Comparison of ENCODE assay signal across 1 cellular context in the genomic region with DNA sequence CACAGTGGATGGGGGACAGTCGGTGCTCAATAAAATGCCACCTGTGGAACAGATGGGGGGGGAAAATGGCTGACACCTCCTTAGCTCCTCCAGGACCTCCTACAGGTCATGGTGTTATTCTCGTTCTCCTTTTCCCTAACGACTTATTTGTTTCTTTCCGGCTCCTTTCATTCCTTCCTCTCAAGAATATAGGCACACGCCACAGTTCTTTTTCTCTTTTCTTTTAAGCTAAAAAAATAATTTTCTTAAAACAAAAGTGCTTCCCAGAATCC.
A peak's percentile ranks its signal among the peaks of the same experiment; 100 is the strongest.
TF ChIP-seq lines count a peak whose summit lies in the region.

No MANE protein-coding gene starts in this region.

TF ChIP-seq in HepG2, 621 proteins besides CTCF, POLR2A, EP300 and RAD21 (continued from another document and continues in another):
- TF ChIP-seq, protein P1, sequence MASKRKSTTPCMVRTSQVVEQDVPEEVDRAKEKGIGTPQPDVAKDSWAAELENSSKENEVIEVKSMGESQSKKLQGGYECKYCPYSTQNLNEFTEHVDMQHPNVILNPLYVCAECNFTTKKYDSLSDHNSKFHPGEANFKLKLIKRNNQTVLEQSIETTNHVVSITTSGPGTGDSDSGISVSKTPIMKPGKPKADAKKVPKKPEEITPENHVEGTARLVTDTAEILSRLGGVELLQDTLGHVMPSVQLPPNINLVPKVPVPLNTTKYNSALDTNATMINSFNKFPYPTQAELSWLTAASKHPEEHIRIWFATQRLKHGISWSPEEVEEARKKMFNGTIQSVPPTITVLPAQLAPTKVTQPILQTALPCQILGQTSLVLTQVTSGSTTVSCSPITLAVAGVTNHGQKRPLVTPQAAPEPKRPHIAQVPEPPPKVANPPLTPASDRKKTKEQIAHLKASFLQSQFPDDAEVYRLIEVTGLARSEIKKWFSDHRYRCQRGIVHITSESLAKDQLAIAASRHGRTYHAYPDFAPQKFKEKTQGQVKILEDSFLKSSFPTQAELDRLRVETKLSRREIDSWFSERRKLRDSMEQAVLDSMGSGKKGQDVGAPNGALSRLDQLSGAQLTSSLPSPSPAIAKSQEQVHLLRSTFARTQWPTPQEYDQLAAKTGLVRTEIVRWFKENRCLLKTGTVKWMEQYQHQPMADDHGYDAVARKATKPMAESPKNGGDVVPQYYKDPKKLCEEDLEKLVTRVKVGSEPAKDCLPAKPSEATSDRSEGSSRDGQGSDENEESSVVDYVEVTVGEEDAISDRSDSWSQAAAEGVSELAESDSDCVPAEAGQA (IDR thresholded peaks at IDR 0.05; ENCODE audit: low read depth), result no peak
- TF ChIP-seq, protein P1 (CRISPR knock-in tag; IDR thresholded peaks at IDR 0.05; ENCODE audit: borderline replicate concordance), result 0 out of 2 replicates have a peak, but pooled peaks have one; percentile 10
- TF ChIP-seq ZKSCAN5 (CRISPR knock-in tag; IDR thresholded peaks at IDR 0.05) (no peak), PAWR (CRISPR knock-in tag; IDR thresholded peaks at IDR 0.05; ENCODE audit: borderline replicate concordance) (no peak), ZNF17 (CRISPR knock-in tag; IDR thresholded peaks at IDR 0.05) (no peak), ZNF652 (CRISPR knock-in tag; IDR thresholded peaks at IDR 0.05; ENCODE audit: borderline replicate concordance, low read depth) (no peak), TGIF2 (CRISPR knock-in tag; IDR thresholded peaks at IDR 0.05) (peak; percentile 14; the same call in 1 of the 2 replicates), HNF4A (CRISPR knock-in tag; IDR thresholded peaks at IDR 0.05) (no peak), SAFB2 (CRISPR knock-in tag; IDR thresholded peaks at IDR 0.05; ENCODE audit: borderline replicate concordance, low read depth) (0 out of 2 replicates have a peak, but pooled peaks have one; percentile 2), MIXL1 (CRISPR knock-in tag; IDR thresholded peaks at IDR 0.05) (no peak), YY1 (IDR thresholded peaks at IDR 0.05; ENCODE audit: insufficient read depth, insufficient replicate concordance, low read depth, low read length) (peak; percentile 33), PHB2 (IDR thresholded peaks at IDR 0.05; ENCODE audit: partially characterized antibody) (no peak), HDAC2 (CRISPR knock-in tag; IDR thresholded peaks at IDR 0.05) (no peak), ZFP82 (CRISPR knock-in tag; IDR thresholded peaks at IDR 0.05; ENCODE audit: borderline replicate concordance) (no peak), CEBPG (CRISPR knock-in tag; IDR thresholded peaks at IDR 0.05) (no peak), MED1 (CRISPR knock-in tag; IDR thresholded peaks at IDR 0.05) (no peak), ZFP41 (CRISPR knock-in tag; IDR thresholded peaks at IDR 0.05; ENCODE audit: borderline replicate concordance) (no peak)
- TF ChIP-seq, protein P2, sequence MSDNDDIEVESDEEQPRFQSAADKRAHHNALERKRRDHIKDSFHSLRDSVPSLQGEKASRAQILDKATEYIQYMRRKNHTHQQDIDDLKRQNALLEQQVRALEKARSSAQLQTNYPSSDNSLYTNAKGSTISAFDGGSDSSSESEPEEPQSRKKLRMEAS (IDR thresholded peaks at IDR 0.05), result peak; percentile 11; the same call in 1 of the 2 replicates
- TF ChIP-seq, protein P3, sequence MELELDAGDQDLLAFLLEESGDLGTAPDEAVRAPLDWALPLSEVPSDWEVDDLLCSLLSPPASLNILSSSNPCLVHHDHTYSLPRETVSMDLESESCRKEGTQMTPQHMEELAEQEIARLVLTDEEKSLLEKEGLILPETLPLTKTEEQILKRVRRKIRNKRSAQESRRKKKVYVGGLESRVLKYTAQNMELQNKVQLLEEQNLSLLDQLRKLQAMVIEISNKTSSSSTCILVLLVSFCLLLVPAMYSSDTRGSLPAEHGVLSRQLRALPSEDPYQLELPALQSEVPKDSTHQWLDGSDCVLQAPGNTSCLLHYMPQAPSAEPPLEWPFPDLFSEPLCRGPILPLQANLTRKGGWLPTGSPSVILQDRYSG (CRISPR knock-in tag; IDR thresholded peaks at IDR 0.05), result peak; percentile 86; the same call in 1 of the 2 replicates
- TF ChIP-seq, protein P4, sequence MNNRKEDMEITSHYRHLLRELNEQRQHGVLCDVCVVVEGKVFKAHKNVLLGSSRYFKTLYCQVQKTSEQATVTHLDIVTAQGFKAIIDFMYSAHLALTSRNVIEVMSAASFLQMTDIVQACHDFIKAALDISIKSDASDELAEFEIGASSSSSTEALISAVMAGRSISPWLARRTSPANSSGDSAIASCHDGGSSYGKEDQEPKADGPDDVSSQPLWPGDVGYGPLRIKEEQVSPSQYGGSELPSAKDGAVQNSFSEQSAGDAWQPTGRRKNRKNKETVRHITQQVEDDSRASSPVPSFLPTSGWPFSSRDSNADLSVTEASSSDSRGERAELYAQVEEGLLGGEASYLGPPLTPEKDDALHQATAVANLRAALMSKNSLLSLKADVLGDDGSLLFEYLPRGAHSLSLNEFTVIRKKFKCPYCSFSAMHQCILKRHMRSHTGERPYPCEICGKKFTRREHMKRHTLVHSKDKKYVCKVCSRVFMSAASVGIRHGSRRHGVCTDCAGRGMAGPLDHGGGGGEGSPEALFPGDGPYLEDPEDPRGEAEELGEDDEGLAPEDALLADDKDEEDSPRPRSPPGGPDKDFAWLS (CRISPR knock-in tag; IDR thresholded peaks at IDR 0.05; ENCODE audit: borderline replicate concordance), result no peak
- TF ChIP-seq, protein P5, sequence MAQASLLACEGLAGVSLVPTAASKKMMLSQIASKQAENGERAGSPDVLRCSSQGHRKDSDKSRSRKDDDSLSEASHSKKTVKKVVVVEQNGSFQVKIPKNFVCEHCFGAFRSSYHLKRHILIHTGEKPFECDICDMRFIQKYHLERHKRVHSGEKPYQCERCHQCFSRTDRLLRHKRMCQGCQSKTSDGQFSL (CRISPR knock-in tag; IDR thresholded peaks at IDR 0.05), result peak; percentile 96
- TF ChIP-seq, protein P6, sequence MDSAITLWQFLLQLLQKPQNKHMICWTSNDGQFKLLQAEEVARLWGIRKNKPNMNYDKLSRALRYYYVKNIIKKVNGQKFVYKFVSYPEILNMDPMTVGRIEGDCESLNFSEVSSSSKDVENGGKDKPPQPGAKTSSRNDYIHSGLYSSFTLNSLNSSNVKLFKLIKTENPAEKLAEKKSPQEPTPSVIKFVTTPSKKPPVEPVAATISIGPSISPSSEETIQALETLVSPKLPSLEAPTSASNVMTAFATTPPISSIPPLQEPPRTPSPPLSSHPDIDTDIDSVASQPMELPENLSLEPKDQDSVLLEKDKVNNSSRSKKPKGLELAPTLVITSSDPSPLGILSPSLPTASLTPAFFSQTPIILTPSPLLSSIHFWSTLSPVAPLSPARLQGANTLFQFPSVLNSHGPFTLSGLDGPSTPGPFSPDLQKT (CRISPR knock-in tag; IDR thresholded peaks at IDR 0.05; ENCODE audit: borderline replicate concordance), result no peak
- TF ChIP-seq, protein P7, sequence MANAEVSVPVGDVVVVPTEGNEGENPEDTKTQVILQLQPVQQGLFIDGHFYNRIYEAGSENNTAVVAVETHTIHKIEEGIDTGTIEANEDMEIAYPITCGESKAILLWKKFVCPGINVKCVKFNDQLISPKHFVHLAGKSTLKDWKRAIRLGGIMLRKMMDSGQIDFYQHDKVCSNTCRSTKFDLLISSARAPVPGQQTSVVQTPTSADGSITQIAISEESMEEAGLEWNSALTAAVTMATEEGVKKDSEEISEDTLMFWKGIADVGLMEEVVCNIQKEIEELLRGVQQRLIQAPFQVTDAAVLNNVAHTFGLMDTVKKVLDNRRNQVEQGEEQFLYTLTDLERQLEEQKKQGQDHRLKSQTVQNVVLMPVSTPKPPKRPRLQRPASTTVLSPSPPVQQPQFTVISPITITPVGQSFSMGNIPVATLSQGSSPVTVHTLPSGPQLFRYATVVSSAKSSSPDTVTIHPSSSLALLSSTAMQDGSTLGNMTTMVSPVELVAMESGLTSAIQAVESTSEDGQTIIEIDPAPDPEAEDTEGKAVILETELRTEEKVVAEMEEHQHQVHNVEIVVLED (CRISPR knock-in tag; IDR thresholded peaks at IDR 0.05; ENCODE audit: borderline replicate concordance), result no peak; the same call in 1 of the 2 replicates
- TF ChIP-seq, protein P8, sequence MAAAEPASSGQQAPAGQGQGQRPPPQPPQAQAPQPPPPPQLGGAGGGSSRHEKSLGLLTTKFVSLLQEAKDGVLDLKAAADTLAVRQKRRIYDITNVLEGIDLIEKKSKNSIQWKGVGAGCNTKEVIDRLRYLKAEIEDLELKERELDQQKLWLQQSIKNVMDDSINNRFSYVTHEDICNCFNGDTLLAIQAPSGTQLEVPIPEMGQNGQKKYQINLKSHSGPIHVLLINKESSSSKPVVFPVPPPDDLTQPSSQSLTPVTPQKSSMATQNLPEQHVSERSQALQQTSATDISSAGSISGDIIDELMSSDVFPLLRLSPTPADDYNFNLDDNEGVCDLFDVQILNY (CRISPR knock-in tag; conservative IDR thresholded peaks at IDR 0.05), result no peak
- TF ChIP-seq, protein P9, sequence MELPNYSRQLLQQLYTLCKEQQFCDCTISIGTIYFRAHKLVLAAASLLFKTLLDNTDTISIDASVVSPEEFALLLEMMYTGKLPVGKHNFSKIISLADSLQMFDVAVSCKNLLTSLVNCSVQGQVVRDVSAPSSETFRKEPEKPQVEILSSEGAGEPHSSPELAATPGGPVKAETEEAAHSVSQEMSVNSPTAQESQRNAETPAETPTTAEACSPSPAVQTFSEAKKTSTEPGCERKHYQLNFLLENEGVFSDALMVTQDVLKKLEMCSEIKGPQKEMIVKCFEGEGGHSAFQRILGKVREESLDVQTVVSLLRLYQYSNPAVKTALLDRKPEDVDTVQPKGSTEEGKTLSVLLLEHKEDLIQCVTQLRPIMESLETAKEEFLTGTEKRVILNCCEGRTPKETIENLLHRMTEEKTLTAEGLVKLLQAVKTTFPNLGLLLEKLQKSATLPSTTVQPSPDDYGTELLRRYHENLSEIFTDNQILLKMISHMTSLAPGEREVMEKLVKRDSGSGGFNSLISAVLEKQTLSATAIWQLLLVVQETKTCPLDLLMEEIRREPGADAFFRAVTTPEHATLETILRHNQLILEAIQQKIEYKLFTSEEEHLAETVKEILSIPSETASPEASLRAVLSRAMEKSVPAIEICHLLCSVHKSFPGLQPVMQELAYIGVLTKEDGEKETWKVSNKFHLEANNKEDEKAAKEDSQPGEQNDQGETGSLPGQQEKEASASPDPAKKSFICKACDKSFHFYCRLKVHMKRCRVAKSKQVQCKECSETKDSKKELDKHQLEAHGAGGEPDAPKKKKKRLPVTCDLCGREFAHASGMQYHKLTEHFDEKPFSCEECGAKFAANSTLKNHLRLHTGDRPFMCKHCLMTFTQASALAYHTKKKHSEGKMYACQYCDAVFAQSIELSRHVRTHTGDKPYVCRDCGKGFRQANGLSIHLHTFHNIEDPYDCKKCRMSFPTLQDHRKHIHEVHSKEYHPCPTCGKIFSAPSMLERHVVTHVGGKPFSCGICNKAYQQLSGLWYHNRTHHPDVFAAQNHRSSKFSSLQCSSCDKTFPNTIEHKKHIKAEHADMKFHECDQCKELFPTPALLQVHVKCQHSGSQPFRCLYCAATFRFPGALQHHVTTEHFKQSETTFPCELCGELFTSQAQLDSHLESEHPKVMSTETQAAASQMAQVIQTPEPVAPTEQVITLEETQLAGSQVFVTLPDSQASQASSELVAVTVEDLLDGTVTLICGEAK (IDR thresholded peaks at IDR 0.05), result no peak
- TF ChIP-seq, protein P9 (CRISPR knock-in tag; IDR thresholded peaks at IDR 0.05), result no peak
